Comparison of ENCODE assay signal across 8 cellular contexts in genomic region chr17:76727745-76728456, GRCh38. TPM values are rescaled to one million over a fixed set of nuclear protein-coding genes. Genes with fewer than 3 reads are reported as not detected.
DNase-seq lines count a peak whose midpoint lies in the region; ATAC-seq lines count a peak whose summit lies in the region.

No MANE protein-coding gene starts in this region.

- peaks cover 67% of the 10 kb centered on the region for H3K36me3 Mint-ChIP-seq in activated CD4-positive, alpha-beta memory T cell treated with anti-CD3 and anti-CD28 coated beads, Interleukin-2, amount 10 ng/mL, durations not matched to agents 7 days and 5 days (ENCODE audit: low read depth)
- peaks cover 100% of the 10 kb centered on the region for H3K36me3 Mint-ChIP-seq in stimulated activated effector memory CD8-positive, alpha-beta T cell treated with anti-CD3 and anti-CD28 coated beads, Interleukin-12 subunit alpha, Interleukin-12 subunit beta, amount 100 ng/mL, for 72 hours

- ATAC-seq in right cardiac atrium, result no peak
- ATAC-seq in stimulated activated effector memory CD8-positive, alpha-beta T cell treated with anti-CD3 and anti-CD28 coated beads, Interleukin-12 subunit alpha, Interleukin-12 subunit beta, amount 100 ng/mL, for 72 hours, result no peak

- no peaks in the 10 kb centered on the region for H3K9me3 Mint-ChIP-seq in activated CD4-positive, alpha-beta memory T cell treated with anti-CD3 and anti-CD28 coated beads, Interleukin-2, amount 10 ng/mL, durations not matched to agents 7 days and 5 days
- no peaks in the 10 kb centered on the region for H3K9me3 Mint-ChIP-seq in stimulated activated effector memory CD8-positive, alpha-beta T cell treated with anti-CD3 and anti-CD28 coated beads, Interleukin-12 subunit alpha, Interleukin-12 subunit beta, amount 100 ng/mL, for 72 hours

- CTCF ChIA-PET in activated CD4-positive, alpha-beta memory T cell treated with anti-CD3 and anti-CD28 coated beads, Interleukin-2, amount 10 ng/mL, durations not matched to agents 7 days and 5 days (lab: Charles Lee), result interaction anchor here (0.6 to 5.2 kb wide), 9 partner anchors 7 to 170 kb away, joined by 3 to 36 read pairs (median 4); partner anchors contain the start of genes MFSD11 and SRSF2

- peak overlapping the region; percentile 91 for H3K4me3 Mint-ChIP-seq in activated CD4-positive, alpha-beta memory T cell treated with anti-CD3 and anti-CD28 coated beads, Interleukin-2, amount 10 ng/mL, durations not matched to agents 7 days and 5 days
- peak overlapping the region; percentile 98 for H3K4me3 Mint-ChIP-seq in stimulated activated effector memory CD8-positive, alpha-beta T cell treated with anti-CD3 and anti-CD28 coated beads, Interleukin-12 subunit alpha, Interleukin-12 subunit beta, amount 100 ng/mL, for 72 hours

- peak overlapping the region; percentile 94 for H3K27ac Mint-ChIP-seq in activated CD4-positive, alpha-beta memory T cell treated with anti-CD3 and anti-CD28 coated beads, Interleukin-2, amount 10 ng/mL, durations not matched to agents 7 days and 5 days
- H3K27ac Mint-ChIP-seq in stimulated activated effector memory CD8-positive, alpha-beta T cell treated with anti-CD3 and anti-CD28 coated beads, Interleukin-12 subunit alpha, Interleukin-12 subunit beta, amount 100 ng/mL, for 72 hours, result peak overlapping the region; percentile 97

- peak; percentile 28 for DNase-seq in stimulated activated CD4-positive, alpha-beta T cell treated with anti-CD3 and anti-CD28 coated beads, Interleukin-15, amount 100 ng/mL, for 24 hours
- DNase-seq in stimulated activated CD4-positive, alpha-beta T cell treated with anti-CD3 and anti-CD28 coated beads, Interleukin-4, amount 100 ng/mL, for 4 hours, result no peak
- peak; percentile 35 for DNase-seq in activated CD4-positive, alpha-beta memory T cell treated with anti-CD3 and anti-CD28 coated beads, Interleukin-2, amount 10 ng/mL, durations not matched to agents 7 days and 5 days
- no peak for DNase-seq in right cardiac atrium
- DNase-seq in stimulated activated effector memory CD8-positive, alpha-beta T cell treated with anti-CD3 and anti-CD28 coated beads, Interleukin-12 subunit alpha, Interleukin-12 subunit beta, amount 100 ng/mL, for 72 hours (ENCODE audit: low spot score in 2 of 2), result peak in 1 of 2 donors; percentile 69
- no peak for DNase-seq in NCI-H524 (lab: John Stamatoyannopoulos, UW)
- no peak for DNase-seq in head of caudate nucleus
- no peak for DNase-seq in activated CD8-positive, alpha-beta memory T cell treated with anti-CD3 and anti-CD28 coated beads, Interleukin-2, amount 50 U/mL, for 4 hours

- H3K27ac ChIP-seq in right cardiac atrium (ENCODE audit: low read length), result peak overlapping the region; percentile 97

- no peaks in the 10 kb centered on the region for H3K27me3 ChIP-seq in right cardiac atrium (ENCODE audit: control insufficient read depth, insufficient read depth)

- no peaks in the 10 kb centered on the region for H3K27me3 Mint-ChIP-seq in activated CD4-positive, alpha-beta memory T cell treated with anti-CD3 and anti-CD28 coated beads, Interleukin-2, amount 10 ng/mL, durations not matched to agents 7 days and 5 days

- peaks cover 59% of the 10 kb centered on the region for H3K4me1 Mint-ChIP-seq in activated CD4-positive, alpha-beta memory T cell treated with anti-CD3 and anti-CD28 coated beads, Interleukin-2, amount 10 ng/mL, durations not matched to agents 7 days and 5 days
- H3K4me1 Mint-ChIP-seq in stimulated activated effector memory CD8-positive, alpha-beta T cell treated with anti-CD3 and anti-CD28 coated beads, Interleukin-12 subunit alpha, Interleukin-12 subunit beta, amount 100 ng/mL, for 72 hours, result peaks cover 21% of the 10 kb centered on the region

- POLR2A ChIA-PET in activated CD4-positive, alpha-beta memory T cell treated with anti-CD3 and anti-CD28 coated beads, Interleukin-2, amount 10 ng/mL, durations not matched to agents 7 days and 5 days (lab: Charles Lee), result interaction anchor here (0.7 to 6.0 kb wide), 18 partner anchors 9 to 361 kb away, joined by 3 to 248 read pairs (median 4); partner anchors contain the start of genes MFSD11, MGAT5B, SRSF2 and ST6GALNAC1

- peaks cover 2% of the 10 kb centered on the region for H3K4me1 ChIP-seq in right cardiac atrium (ENCODE audit: control insufficient read depth, insufficient read depth, low read length)

- intact Hi-C loops in right cardiac atrium (cut with DNase I), result no loop called here
- intact Hi-C loops in head of caudate nucleus (cut with DNase I), result loop anchor here (2.0 kb wide), 1 partner anchor 17 kb away; the partner anchor contains the start of gene MXRA7

- H3K4me3 ChIP-seq in right cardiac atrium (ENCODE audit: low read length), result peak overlapping the region; percentile 76

- 61% methylated on average over 18 of the region's 18 CpGs for WGBS in right cardiac atrium

- H3K9me3 ChIP-seq in right cardiac atrium (ENCODE audit: control insufficient read depth, low read length), result no peaks in the 10 kb centered on the region

RNA-seq across cellular contexts. Expression of gene METTL23, which starts 1.3 kb away (rescaled TPM):
- 10 to 100 TPM; 43.0 to 48.0 TPM for total RNA-seq in activated CD4-positive, alpha-beta memory T cell treated with anti-CD3 and anti-CD28 coated beads, Interleukin-2, amount 10 ng/mL, durations not matched to agents 7 days and 5 days
- total RNA-seq in right cardiac atrium, result 10 to 100 TPM; 24.1 to 28.5 (median 25.6) TPM
- 32.5 TPM for polyA plus RNA-seq in right cardiac atrium

RNA-seq across cellular contexts. Expression of gene JMJD6, which starts 1.5 kb away (rescaled TPM):
- 10 to 100 TPM; 66.8 to 68.0 TPM for total RNA-seq in activated CD4-positive, alpha-beta memory T cell treated with anti-CD3 and anti-CD28 coated beads, Interleukin-2, amount 10 ng/mL, durations not matched to agents 7 days and 5 days
- 10 to 100 TPM; 44.7 to 58.8 (median 57.2) TPM for total RNA-seq in right cardiac atrium
- 36.7 TPM for polyA plus RNA-seq in right cardiac atrium

RNA-seq across cellular contexts. Expression of gene SRSF2, which starts 9.2 kb away (rescaled TPM):
- total RNA-seq in activated CD4-positive, alpha-beta memory T cell treated with anti-CD3 and anti-CD28 coated beads, Interleukin-2, amount 10 ng/mL, durations not matched to agents 7 days and 5 days, result 100 to 1,000 TPM; 316 to 325 TPM
- total RNA-seq in right cardiac atrium, result 100 to 1,000 TPM in 1 of 4 donors, 10 to 100 TPM in 3; 79.0 to 113 (median 91.3) TPM
- polyA plus RNA-seq in right cardiac atrium, result 82.5 TPM

RNA-seq across cellular contexts. Expression of gene MFSD11, which starts 10.0 kb away (rescaled TPM):
- 10 to 100 TPM; 24.5 to 28.2 TPM for total RNA-seq in activated CD4-positive, alpha-beta memory T cell treated with anti-CD3 and anti-CD28 coated beads, Interleukin-2, amount 10 ng/mL, durations not matched to agents 7 days and 5 days
- total RNA-seq in right cardiac atrium, result 10 to 100 TPM; 23.6 to 40.2 (median 31.5) TPM
- 16.2 TPM for polyA plus RNA-seq in right cardiac atrium

RNA-seq across cellular contexts. Expression of gene MXRA7, which starts 17.1 kb away (rescaled TPM):
- total RNA-seq in activated CD4-positive, alpha-beta memory T cell treated with anti-CD3 and anti-CD28 coated beads, Interleukin-2, amount 10 ng/mL, durations not matched to agents 7 days and 5 days, result 1 to 10 TPM; 7.5 to 8.5 TPM
- 100 to 1,000 TPM; 461 to 558 (median 512) TPM for total RNA-seq in right cardiac atrium
- polyA plus RNA-seq in right cardiac atrium, result 473 TPM

Comparison
In these comparisons a context has a peak if more than half of its experiments do, and no peak if none do; other contexts are left out.
1. DNase-seq: peak in stimulated activated CD4-positive, alpha-beta T cell treated with anti-CD3 and anti-CD28 coated beads, Interleukin-15, amount 100 ng/mL, for 24 hours (single experiment) and activated CD4-positive, alpha-beta memory T cell treated with anti-CD3 and anti-CD28 coated beads, Interleukin-2, amount 10 ng/mL, durations not matched to agents 7 days and 5 days (single experiment); none in stimulated activated CD4-positive, alpha-beta T cell treated with anti-CD3 and anti-CD28 coated beads, Interleukin-4, amount 100 ng/mL, for 4 hours (0 of 2), right cardiac atrium (0 of 3), NCI-H524 (0 of 2), head of caudate nucleus (0 of 42) and activated CD8-positive, alpha-beta memory T cell treated with anti-CD3 and anti-CD28 coated beads, Interleukin-2, amount 50 U/mL, for 4 hours (single experiment).